Comparison of ENCODE assay signal across 33 cellular contexts in the genomic region with DNA sequence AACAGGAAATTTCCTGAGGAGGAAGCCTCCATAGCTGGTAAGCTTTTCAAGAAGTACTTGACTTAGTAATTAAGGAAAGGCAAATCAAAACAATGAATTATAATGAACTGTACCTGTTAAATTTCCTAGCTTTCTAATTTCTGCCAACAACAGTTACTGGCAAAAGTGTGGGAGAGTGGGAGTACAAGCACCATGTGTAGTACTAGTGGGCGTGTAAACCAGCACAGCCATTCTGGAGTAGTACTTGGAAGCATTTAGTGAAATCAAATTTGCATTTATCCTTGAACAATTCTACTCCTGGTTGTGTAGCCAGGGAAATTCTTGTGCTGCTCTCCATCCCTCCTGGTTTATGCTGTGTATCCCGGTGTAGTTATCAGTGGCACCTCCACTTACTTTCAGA.
"Had no signal": no experiment of that assay in that cellular context is flagged by ENCODE, and none has a peak within 500 bp of the region (broad histone marks: within the 10 kb centered on the region; RNA-seq: fewer than 3 reads in every experiment).

No MANE protein-coding gene starts in this region.

- H3K4me1 Mint-ChIP-seq: activated CD4-positive, alpha-beta T cell treated with anti-CD3 and anti-CD28 coated beads, Interleukin-2, amount 10 ng/mL, durations not matched to agents 24 days and 14 days; activated T-helper 17 cell treated with anti-CD3 and anti-CD28 coated beads, Interleukin-2, amount 50 U/mL, for 72 hours had no signal

- H3K4me3 Mint-ChIP-seq: activated B cell treated with CpG ODN at 0.5 μM for 24 hours; activated CD4-positive, alpha-beta memory T cell treated with anti-CD3 and anti-CD28 coated beads for 36 hours; activated CD4-positive, alpha-beta T cell treated with anti-CD3 and anti-CD28 coated beads, Interleukin-2, amount 10 ng/mL, durations not matched to agents 24 days and 14 days; activated CD8-positive, alpha-beta T cell treated with anti-CD3 and anti-CD28 coated beads for 36 hours; activated naive CD4-positive, alpha-beta T cell treated with anti-CD3 and anti-CD28 coated beads for 36 hours; activated naive CD8-positive, alpha-beta T cell treated with anti-CD3 and anti-CD28 coated beads for 36 hours; activated T-cell treated with anti-CD3 and anti-CD28 coated beads, Interleukin-2, amount 50 U/mL, for 4 hours; activated T-cell treated with anti-CD3 and anti-CD28 coated beads, Interleukin-2, amount 50 U/mL, for 72 hours; activated T-helper 1 cell treated with anti-CD3 and anti-CD28 coated beads, Interleukin-12 subunit alpha, Interleukin-12 subunit beta, Interleukin-2, Interleukin-4 antibody, amounts not matched to agents 30 ng/mL and 10 ng/mL and 1 ng/mL, durations not matched to agents 14 hours and 24 hours and 36 hours; activated T-helper 17 cell treated with anti-CD3 and anti-CD28 coated beads, Interleukin-2, amount 50 U/mL, for 72 hours; T-helper 1 cell treated with Interleukin-12 subunit alpha and Interleukin-12 subunit beta and Interleukin-4 antibody, amounts not matched to agents 30 μg/mL and 1 μg/mL, for 36 hours; T-helper 2 cell treated with Interferon-gamma antibody and Interleukin-4, amounts not matched to agents 5 μg/mL and 100 μg/mL, for 36 hours had no signal

- ATAC-seq: activated CD8-positive, alpha-beta T cell treated with anti-CD3 and anti-CD28 coated beads for 36 hours; activated naive CD4-positive, alpha-beta T cell treated with anti-CD3 and anti-CD28 coated beads, Interleukin-2, amount 50 U/mL, for 72 hours; activated T-cell treated with anti-CD3 and anti-CD28 coated beads, Interleukin-2, amount 50 U/mL, for 4 hours; activated T-cell treated with anti-CD3 and anti-CD28 coated beads, Interleukin-2, amount 50 U/mL, for 72 hours; activated T-helper 17 cell treated with anti-CD3 and anti-CD28 coated beads, Interleukin-2, amount 50 U/mL, for 72 hours; body of pancreas had no signal

- H3K27ac Mint-ChIP-seq: activated B cell treated with CpG ODN at 0.5 μM for 24 hours; activated CD4-positive, alpha-beta memory T cell treated with anti-CD3 and anti-CD28 coated beads for 36 hours; activated CD4-positive, alpha-beta T cell treated with anti-CD3 and anti-CD28 coated beads, Interleukin-2, amount 10 ng/mL, durations not matched to agents 24 days and 14 days; activated CD8-positive, alpha-beta T cell treated with anti-CD3 and anti-CD28 coated beads for 36 hours; activated naive CD4-positive, alpha-beta T cell treated with anti-CD3 and anti-CD28 coated beads for 36 hours; activated naive CD4-positive, alpha-beta T cell treated with anti-CD3 and anti-CD28 coated beads, Interleukin-2, amount 50 U/mL, for 72 hours; activated naive CD8-positive, alpha-beta T cell treated with anti-CD3 and anti-CD28 coated beads for 36 hours; activated T-cell treated with anti-CD3 and anti-CD28 coated beads, Interleukin-2, amount 50 U/mL, for 72 hours; activated T-helper 1 cell treated with anti-CD3 and anti-CD28 coated beads, Interleukin-12 subunit alpha, Interleukin-12 subunit beta, Interleukin-2, Interleukin-4 antibody, amounts not matched to agents 30 ng/mL and 10 ng/mL and 1 ng/mL, durations not matched to agents 14 hours and 24 hours and 36 hours; activated T-helper 17 cell treated with anti-CD3 and anti-CD28 coated beads, Interleukin-2, amount 50 U/mL, for 72 hours; T-helper 1 cell treated with Interleukin-12 subunit alpha and Interleukin-12 subunit beta and Interleukin-4 antibody, amounts not matched to agents 30 μg/mL and 1 μg/mL, for 36 hours; T-helper 2 cell treated with Interferon-gamma antibody and Interleukin-4, amounts not matched to agents 5 μg/mL and 100 μg/mL, for 36 hours had no signal

- H3K9me3 Mint-ChIP-seq: activated CD4-positive, alpha-beta T cell treated with anti-CD3 and anti-CD28 coated beads, Interleukin-2, amount 10 ng/mL, durations not matched to agents 24 days and 14 days; activated naive CD4-positive, alpha-beta T cell treated with anti-CD3 and anti-CD28 coated beads, Interleukin-2, amount 50 U/mL, for 72 hours; activated T-cell treated with anti-CD3 and anti-CD28 coated beads, Interleukin-2, amount 50 U/mL, for 4 hours; activated T-cell treated with anti-CD3 and anti-CD28 coated beads, Interleukin-2, amount 50 U/mL, for 72 hours; activated T-helper 17 cell treated with anti-CD3 and anti-CD28 coated beads, Interleukin-2, amount 50 U/mL, for 72 hours; T-helper 1 cell treated with Interleukin-12 subunit alpha and Interleukin-12 subunit beta and Interleukin-4 antibody, amounts not matched to agents 30 μg/mL and 1 μg/mL, for 36 hours; T-helper 2 cell treated with Interferon-gamma antibody and Interleukin-4, amounts not matched to agents 5 μg/mL and 100 μg/mL, for 36 hours had no signal

- DNase-seq: activated B cell treated with CpG ODN at 0.5 μM for 24 hours; activated CD4-positive, alpha-beta memory T cell treated with anti-CD3 and anti-CD28 coated beads for 36 hours; activated CD4-positive, alpha-beta T cell treated with anti-CD3 and anti-CD28 coated beads for 4 hours; activated CD4-positive, alpha-beta T cell treated with anti-CD3 and anti-CD28 coated beads, Interleukin-2, amount 10 ng/mL, durations not matched to agents 24 days and 14 days; activated CD4-positive, alpha-beta T cell treated with anti-CD3 and anti-CD28 coated beads, Interleukin-2, amount 50 U/mL, for 1 hour; activated CD4-positive, alpha-beta T cell treated with anti-CD3 and anti-CD28 coated beads, Interleukin-2, amount 50 U/mL, for 4 hours; activated CD4-positive, CD25-positive, alpha-beta regulatory T cell treated with anti-CD3 and anti-CD28 coated beads, Interleukin-2, amount 50 U/mL, for 72 hours; activated CD8-positive, alpha-beta memory T cell treated with anti-CD3 and anti-CD28 coated beads, Interleukin-2, amount 50 U/mL, for 4 hours; activated CD8-positive, alpha-beta T cell treated with anti-CD3 and anti-CD28 coated beads for 36 hours; activated effector memory CD4-positive, alpha-beta T cell treated with anti-CD3 and anti-CD28 coated beads, Interleukin-2, amount 50 U/mL, for 16 hours; activated gamma-delta T cell treated with Interleukin-2 at 50 U/mL for 16 hours; activated naive CD4-positive, alpha-beta T cell; activated naive CD4-positive, alpha-beta T cell treated with anti-CD3 and anti-CD28 coated beads for 36 hours; activated naive CD4-positive, alpha-beta T cell treated with anti-CD3 and anti-CD28 coated beads, Interleukin-2, amount 50 U/mL, for 16 hours; activated naive CD8-positive, alpha-beta T cell treated with anti-CD3 and anti-CD28 coated beads for 36 hours; activated T-cell treated with anti-CD3 and anti-CD28 coated beads for 4 hours; activated T-cell treated with anti-CD3 and anti-CD28 coated beads, Interleukin-2, amount 50 U/mL, for 1 hour; activated T-cell treated with anti-CD3 and anti-CD28 coated beads, Interleukin-2, amount 50 U/mL, for 4 hours; activated T-cell treated with anti-CD3 and anti-CD28 coated beads, Interleukin-2, amount 50 U/mL, for 72 hours; adrenal gland; amniotic stem cell; aorta; body of pancreas; brain microvascular endothelial cell; central memory CD4-positive, alpha-beta T cell; T-helper 1 cell; T-helper 2 cell; T-helper 9 cell had no signal
